1 cellular context compared by ENCODE assay signal in genomic region chr11:33721291-33721840, GRCh38.
TF ChIP-seq lines count a peak whose summit lies in the region.

No MANE protein-coding gene starts in this region.

TF ChIP-seq in A549, 52 proteins besides CTCF, POLR2A, EP300 and RAD21 (continued from another document):
- TF ChIP-seq, protein P1, sequence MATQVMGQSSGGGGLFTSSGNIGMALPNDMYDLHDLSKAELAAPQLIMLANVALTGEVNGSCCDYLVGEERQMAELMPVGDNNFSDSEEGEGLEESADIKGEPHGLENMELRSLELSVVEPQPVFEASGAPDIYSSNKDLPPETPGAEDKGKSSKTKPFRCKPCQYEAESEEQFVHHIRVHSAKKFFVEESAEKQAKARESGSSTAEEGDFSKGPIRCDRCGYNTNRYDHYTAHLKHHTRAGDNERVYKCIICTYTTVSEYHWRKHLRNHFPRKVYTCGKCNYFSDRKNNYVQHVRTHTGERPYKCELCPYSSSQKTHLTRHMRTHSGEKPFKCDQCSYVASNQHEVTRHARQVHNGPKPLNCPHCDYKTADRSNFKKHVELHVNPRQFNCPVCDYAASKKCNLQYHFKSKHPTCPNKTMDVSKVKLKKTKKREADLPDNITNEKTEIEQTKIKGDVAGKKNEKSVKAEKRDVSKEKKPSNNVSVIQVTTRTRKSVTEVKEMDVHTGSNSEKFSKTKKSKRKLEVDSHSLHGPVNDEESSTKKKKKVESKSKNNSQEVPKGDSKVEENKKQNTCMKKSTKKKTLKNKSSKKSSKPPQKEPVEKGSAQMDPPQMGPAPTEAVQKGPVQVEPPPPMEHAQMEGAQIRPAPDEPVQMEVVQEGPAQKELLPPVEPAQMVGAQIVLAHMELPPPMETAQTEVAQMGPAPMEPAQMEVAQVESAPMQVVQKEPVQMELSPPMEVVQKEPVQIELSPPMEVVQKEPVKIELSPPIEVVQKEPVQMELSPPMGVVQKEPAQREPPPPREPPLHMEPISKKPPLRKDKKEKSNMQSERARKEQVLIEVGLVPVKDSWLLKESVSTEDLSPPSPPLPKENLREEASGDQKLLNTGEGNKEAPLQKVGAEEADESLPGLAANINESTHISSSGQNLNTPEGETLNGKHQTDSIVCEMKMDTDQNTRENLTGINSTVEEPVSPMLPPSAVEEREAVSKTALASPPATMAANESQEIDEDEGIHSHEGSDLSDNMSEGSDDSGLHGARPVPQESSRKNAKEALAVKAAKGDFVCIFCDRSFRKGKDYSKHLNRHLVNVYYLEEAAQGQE (IDR thresholded peaks at IDR 0.05), result no peak
- no peak for TF ChIP-seq HEYL (CRISPR knock-in tag; IDR thresholded peaks at IDR 0.05)
- no peak for TF ChIP-seq NPAS2 (CRISPR knock-in tag; IDR thresholded peaks at IDR 0.05; ENCODE audit: borderline replicate concordance)
- TF ChIP-seq ATOH8 (CRISPR knock-in tag; IDR thresholded peaks at IDR 0.05; ENCODE audit: low read depth), result no peak
- no peak for TF ChIP-seq HOXB5 (CRISPR knock-in tag; IDR thresholded peaks at IDR 0.05)
- no peak for TF ChIP-seq NR3C1 (IDR thresholded peaks at IDR 0.05)
- TF ChIP-seq, protein P2, sequence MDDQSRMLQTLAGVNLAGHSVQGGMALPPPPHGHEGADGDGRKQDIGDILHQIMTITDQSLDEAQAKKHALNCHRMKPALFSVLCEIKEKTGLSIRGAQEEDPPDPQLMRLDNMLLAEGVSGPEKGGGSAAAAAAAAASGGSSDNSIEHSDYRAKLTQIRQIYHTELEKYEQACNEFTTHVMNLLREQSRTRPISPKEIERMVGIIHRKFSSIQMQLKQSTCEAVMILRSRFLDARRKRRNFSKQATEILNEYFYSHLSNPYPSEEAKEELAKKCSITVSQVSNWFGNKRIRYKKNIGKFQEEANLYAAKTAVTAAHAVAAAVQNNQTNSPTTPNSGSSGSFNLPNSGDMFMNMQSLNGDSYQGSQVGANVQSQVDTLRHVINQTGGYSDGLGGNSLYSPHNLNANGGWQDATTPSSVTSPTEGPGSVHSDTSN (IDR thresholded peaks at IDR 0.05), result no peak
- no peak for TF ChIP-seq ZC3H11A (IDR thresholded peaks at IDR 0.05)
- TF ChIP-seq TP53 (CRISPR knock-in tag; IDR thresholded peaks at IDR 0.05), result no peak
- TF ChIP-seq HMGXB4 (CRISPR knock-in tag; IDR thresholded peaks at IDR 0.05; ENCODE audit: borderline replicate concordance), result no peak
- no peak for TF ChIP-seq SREBF2 (IDR thresholded peaks at IDR 0.05)
